22 cellular contexts compared by ENCODE assay signal in genomic region chr14:97039717-97040363, GRCh38.
"Had no signal": no experiment of that assay in that cellular context is flagged by ENCODE, and none has a peak within 500 bp of the region (broad histone marks: within the 10 kb centered on the region; RNA-seq: fewer than 3 reads in every experiment).

No MANE protein-coding gene starts in this region.

- H3K4me1 Mint-ChIP-seq: activated B cell treated with CpG ODN at 0.5 μM for 24 hours; activated CD4-positive, alpha-beta T cell treated with anti-CD3 and anti-CD28 coated beads, Interleukin-2, amount 10 ng/mL, durations not matched to agents 24 days and 14 days; activated CD8-positive, alpha-beta memory T cell treated with anti-CD3 and anti-CD28 coated beads, Interleukin-2, amount 10 ng/mL, durations not matched to agents 7 days and 5 days; activated naive CD4-positive, alpha-beta T cell treated with anti-CD3 and anti-CD28 coated beads, Interleukin-2, amount 50 U/mL, for 24 hours; central memory CD8-positive, alpha-beta T cell had no signal

- H3K27ac ChIP-seq: ascending aorta, body of pancreas had no signal

- H3K4me3 Mint-ChIP-seq: activated B cell treated with CpG ODN at 0.5 μM for 24 hours; activated CD4-positive, alpha-beta T cell treated with anti-CD3 and anti-CD28 coated beads, Interleukin-2, amount 10 ng/mL, durations not matched to agents 24 days and 14 days; activated CD8-positive, alpha-beta memory T cell treated with anti-CD3 and anti-CD28 coated beads, Interleukin-2, amount 10 ng/mL, durations not matched to agents 7 days and 5 days; activated naive CD4-positive, alpha-beta T cell treated with anti-CD3 and anti-CD28 coated beads, Interleukin-2, amount 50 U/mL, for 24 hours; activated T-cell treated with anti-CD3 and anti-CD28 coated beads, Interleukin-2, amount 50 U/mL, for 24 hours; activated T-helper 1 cell treated with anti-CD3 and anti-CD28 coated beads, Interleukin-12 subunit alpha, Interleukin-12 subunit beta, Interleukin-2, Interleukin-4 antibody, amounts not matched to agents 30 ng/mL and 10 ng/mL and 1 ng/mL, durations not matched to agents 14 hours and 24 hours and 36 hours; central memory CD8-positive, alpha-beta T cell had no signal

- H3K9me3 Mint-ChIP-seq: activated CD4-positive, alpha-beta T cell treated with anti-CD3 and anti-CD28 coated beads, Interleukin-2, amount 10 ng/mL, durations not matched to agents 24 days and 14 days had no signal

- H3K4me3 ChIP-seq: ascending aorta, body of pancreas had no signal

- H3K27ac Mint-ChIP-seq: activated B cell treated with CpG ODN at 0.5 μM for 24 hours; activated CD4-positive, alpha-beta T cell treated with anti-CD3 and anti-CD28 coated beads, Interleukin-2, amount 10 ng/mL, durations not matched to agents 24 days and 14 days; activated CD8-positive, alpha-beta memory T cell treated with anti-CD3 and anti-CD28 coated beads, Interleukin-2, amount 10 ng/mL, durations not matched to agents 7 days and 5 days; activated naive CD4-positive, alpha-beta T cell treated with anti-CD3 and anti-CD28 coated beads, Interleukin-2, amount 50 U/mL, for 24 hours; activated T-cell treated with anti-CD3 and anti-CD28 coated beads, Interleukin-2, amount 50 U/mL, for 24 hours; activated T-helper 1 cell treated with anti-CD3 and anti-CD28 coated beads, Interleukin-12 subunit alpha, Interleukin-12 subunit beta, Interleukin-2, Interleukin-4 antibody, amounts not matched to agents 30 ng/mL and 10 ng/mL and 1 ng/mL, durations not matched to agents 14 hours and 24 hours and 36 hours had no signal

- H3K36me3 ChIP-seq: ascending aorta had no signal

- H3K27me3 ChIP-seq: ascending aorta, body of pancreas had no signal

- H3K4me1 ChIP-seq: ascending aorta, body of pancreas had no signal

- ATAC-seq: activated CD8-positive, alpha-beta memory T cell treated with anti-CD3 and anti-CD28 coated beads, Interleukin-2, amount 10 ng/mL, durations not matched to agents 7 days and 5 days; body of pancreas had no signal

- DNase-seq: activated B cell treated with CpG ODN at 0.5 μM for 24 hours; activated CD4-positive, alpha-beta T cell treated with anti-CD3 and anti-CD28 coated beads for 1 hour; activated CD4-positive, alpha-beta T cell treated with anti-CD3 and anti-CD28 coated beads, Interleukin-2, amount 10 ng/mL, durations not matched to agents 24 days and 14 days; activated CD4-positive, alpha-beta T cell treated with anti-CD3 and anti-CD28 coated beads, Interleukin-2, amount 50 U/mL, for 48 hours; activated CD8-positive, alpha-beta memory T cell treated with anti-CD3 and anti-CD28 coated beads, Interleukin-2, amount 10 ng/mL, durations not matched to agents 7 days and 5 days; activated effector memory CD4-positive, alpha-beta T cell treated with Interleukin-2 at 50 U/mL for 16 hours; activated naive CD4-positive, alpha-beta T cell; activated T-cell treated with anti-CD3 and anti-CD28 coated beads, Interleukin-2, amount 50 U/mL, for 24 hours; body of pancreas; NCI-H1048; NCI-H146; NCI-H187 treated with DMSO at 0.1 percent for 48 hours; NCI-H2081 treated with DMSO at 0.1 percent for 48 hours; NCI-H446; NCI-H524; SIG-M5; T-helper 2 cell; T1000 had no signal
